8 cellular contexts compared by ENCODE assay signal in the genomic region with DNA sequence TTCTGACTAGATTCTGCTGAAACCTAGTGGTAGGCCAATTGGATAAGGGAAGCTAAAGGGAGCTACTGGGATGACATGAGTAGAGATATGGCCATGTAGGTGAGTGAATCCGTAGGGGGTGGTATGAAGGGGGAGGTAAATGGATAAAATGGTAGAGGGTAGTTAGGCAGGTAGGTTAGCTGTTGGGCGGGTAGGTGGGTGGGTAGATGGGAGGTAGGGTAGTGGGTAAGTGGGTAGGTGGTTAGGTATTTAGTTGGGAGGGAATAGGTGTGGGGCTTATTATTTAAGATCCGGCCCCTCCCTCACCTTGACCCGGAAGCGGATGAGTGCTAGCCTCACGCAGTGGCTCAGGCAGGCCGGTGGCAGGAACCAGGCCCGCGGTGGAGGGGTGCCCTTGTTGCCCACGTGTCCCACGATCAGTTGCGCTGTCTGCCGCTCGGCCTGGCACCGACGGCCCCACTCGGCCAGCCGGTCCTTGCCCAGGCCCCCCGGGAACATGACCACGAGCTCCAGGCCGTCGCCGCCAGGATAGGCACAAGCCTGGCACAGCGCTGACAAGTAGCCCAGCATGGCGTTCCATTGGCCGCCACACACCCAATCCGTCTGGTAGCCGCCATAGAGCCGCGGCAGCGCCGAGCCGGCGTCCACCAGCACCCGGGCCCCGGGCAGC. TPM values are rescaled to one million over a fixed set of nuclear protein-coding genes. Genes with fewer than 3 reads are reported as not detected.
DNase-seq lines count a peak whose midpoint lies in the region; ATAC-seq and TF ChIP-seq lines count a peak whose summit lies in the region.

No MANE protein-coding gene starts in this region.

- no peaks in the 10 kb centered on the region for H3K27me3 ChIP-seq in BE2C
- H3K27me3 ChIP-seq in mucosa of stomach (ENCODE audit: control insufficient read depth, insufficient read depth, low read length), result no peaks in the 10 kb centered on the region

- H3K4me1 ChIP-seq in BE2C (no peaks in the 10 kb centered on the region; the same call in 1 of the 2 replicates), mucosa of stomach (ENCODE audit: control insufficient read depth, insufficient read depth, low read length) (peaks cover 5% of the 10 kb centered on the region)

- peak; percentile 54 for ATAC-seq in GM19025 (IDR thresholded peaks at IDR 0.05; ENCODE audit: low read depth, unreplicated experiment)
- ATAC-seq in HG03280 (IDR thresholded peaks at IDR 0.05; ENCODE audit: unreplicated experiment), result peak; percentile 64

- no peak for TF ChIP-seq CTCF in BE2C (IDR thresholded peaks at IDR 0.05; ENCODE audit: low read depth, low read length)
- no peak for TF ChIP-seq CTCF in epithelial cell of esophagus (IDR thresholded peaks at IDR 0.05; ENCODE audit: insufficient read depth, low read depth, low read length, missing control alignments)

- peak; percentile 57 for DNase-seq in BE2C
- DNase-seq in NOMO-1 (lab: John Stamatoyannopoulos, UW; ENCODE audit: unreplicated experiment in 2 of 2), result peak; percentile 10 to 39
- DNase-seq in activated CD8-positive, alpha-beta memory T cell treated with anti-CD3 and anti-CD28 coated beads, Interleukin-2, amount 50 U/mL, for 4 hours, result peak; percentile 66
- peak; percentile 51 for DNase-seq in epithelial cell of esophagus (ENCODE audit: low read depth)
- DNase-seq in stimulated activated CD8-positive, alpha-beta memory T cell treated with anti-CD3 and anti-CD28 coated beads, Interleukin-7, amount 100 ng/mL, for 24 hours (ENCODE audit: low read depth), result peak; percentile 41

- H3K9me3 ChIP-seq in BE2C (no peaks in the 10 kb centered on the region), mucosa of stomach (ENCODE audit: control insufficient read depth, low read length) (no peaks in the 10 kb centered on the region)

- peak overlapping the region; percentile 59 for H3K9ac ChIP-seq in mucosa of stomach (ENCODE audit: low read length)

- H3K4me3 ChIP-seq in BE2C (ENCODE audit: low read depth, low read length), result peak overlapping the region; percentile 69
- peak overlapping the region; percentile 55 for H3K4me3 ChIP-seq in epithelial cell of esophagus (ENCODE audit: low read length)
- H3K4me3 ChIP-seq in mucosa of stomach (ENCODE audit: low read length), result peak overlapping the region; percentile 33

- H3K36me3 ChIP-seq in BE2C, result no peaks in the 10 kb centered on the region; the same call in 1 of the 2 replicates
- H3K36me3 ChIP-seq in mucosa of stomach (ENCODE audit: control insufficient read depth, insufficient read depth, low read length), result no peaks in the 10 kb centered on the region

RNA-seq across cellular contexts. Expression of gene FAM120C, which starts 0.7 kb away (rescaled TPM):
- polyA plus RNA-seq in BE2C (2012; ENCODE audit: insufficient read depth, insufficient read length, low read depth), result 12.2 TPM

Comparison
In these comparisons a context has a peak if more than half of its experiments do, and no peak if none do; other contexts are left out.
1. Peak in every context shown above with its lines: DNase-seq, ATAC-seq and H3K4me3 ChIP-seq.